Comparison of ENCODE assay signal across 9 cellular contexts in the genomic region with DNA sequence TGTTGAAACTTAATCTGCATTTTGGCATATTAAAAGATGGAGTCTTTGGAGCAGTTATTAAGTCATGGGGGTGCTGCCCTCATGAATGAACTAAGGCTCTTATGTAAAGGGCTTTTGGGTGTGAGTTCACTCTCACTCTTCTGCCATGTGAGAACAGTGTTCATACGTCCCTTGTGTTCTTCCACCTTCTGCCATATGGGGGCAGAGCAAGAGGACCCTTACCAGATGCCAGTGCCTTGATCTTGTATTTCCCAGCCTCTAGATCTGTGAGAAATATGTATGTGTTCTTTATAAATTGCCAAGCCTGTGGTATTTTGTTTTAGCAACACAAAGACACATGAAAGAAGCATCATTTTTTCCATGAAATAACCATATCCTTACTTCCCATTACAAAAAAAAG.
A peak's percentile ranks its signal among the peaks of the same experiment; 100 is the strongest.
DNase-seq lines count a peak whose midpoint lies in the region; ATAC-seq and TF ChIP-seq lines count a peak whose summit lies in the region.
"Had no signal": no experiment of that assay in that cellular context is flagged by ENCODE, and none has a peak within 500 bp of the region (broad histone marks: within the 10 kb centered on the region; RNA-seq: fewer than 3 reads in every experiment).

No MANE protein-coding gene starts in this region.

- TF ChIP-seq CTCF in GM12872 (IDR thresholded peaks at IDR 0.05; ENCODE audit: insufficient read depth, low read depth, low read length) (peak; percentile 49; the same call in 2 of the 3 replicates), kidney epithelial cell (IDR thresholded peaks at IDR 0.05; ENCODE audit: insufficient read depth, low read length, poor library complexity, severe bottlenecking) (peak; percentile 45), uterus (IDR thresholded peaks at IDR 0.05) (no peak)

- TF ChIP-seq POLR2A in uterus (IDR thresholded peaks at IDR 0.05), result no peak

- H3K4me1 ChIP-seq in uterus, result no peaks in the 10 kb centered on the region

- H3K4me3 Mint-ChIP-seq in activated T-cell treated with anti-CD3 and anti-CD28 coated beads, Interleukin-2, amount 50 U/mL, for 4 hours, result no peak overlapping the region

- no peak for DNase-seq in kidney epithelial cell (ENCODE audit: low read depth)
- DNase-seq in activated T-cell treated with anti-CD3 and anti-CD28 coated beads, Interleukin-2, amount 50 U/mL, for 4 hours, result no peak
- DNase-seq in uterus, result no peak
- DNase-seq in activated gamma-delta T cell (lab: John Stamatoyannopoulos, UW), result no peak
- DNase-seq: GDM1 had no signal

- ATAC-seq in HG02870 (IDR thresholded peaks at IDR 0.05; ENCODE audit: unreplicated experiment) (peak; percentile 41), SK-N-SH treated with all-trans-retinoic acid at 6 μM for 48 hours (peak; percentile 61), GM19324 (IDR thresholded peaks at IDR 0.05; ENCODE audit: low FRiP score, unreplicated experiment) (no peak)
- ATAC-seq in activated T-cell treated with anti-CD3 and anti-CD28 coated beads, Interleukin-2, amount 50 U/mL, for 4 hours, result no peak

- no peaks in the 10 kb centered on the region for H3K9me3 Mint-ChIP-seq in activated T-cell treated with anti-CD3 and anti-CD28 coated beads, Interleukin-2, amount 50 U/mL, for 4 hours

- intact Hi-C loops in uterus (cut with DNase I; ENCODE audit: low total_unique reads), result no loop called here

- H3K36me3 ChIP-seq in kidney epithelial cell (ENCODE audit: control insufficient read depth, insufficient read depth, low read length) (no peaks in the 10 kb centered on the region), uterus (no peaks in the 10 kb centered on the region)

- H3K27me3 Mint-ChIP-seq in activated T-cell treated with anti-CD3 and anti-CD28 coated beads, Interleukin-2, amount 50 U/mL, for 4 hours (ENCODE audit: low read depth), result no peaks in the 10 kb centered on the region

- no peaks in the 10 kb centered on the region for H3K9me3 ChIP-seq in uterus

- no peak overlapping the region for H3K27ac ChIP-seq in uterus

- no peak overlapping the region for H3K4me3 ChIP-seq in kidney epithelial cell (ENCODE audit: low read depth, low read length)
- no peak overlapping the region for H3K4me3 ChIP-seq in uterus

- H3K4me1 Mint-ChIP-seq in activated T-cell treated with anti-CD3 and anti-CD28 coated beads, Interleukin-2, amount 50 U/mL, for 4 hours (ENCODE audit: low read depth), result no peaks in the 10 kb centered on the region

- H3K36me3 Mint-ChIP-seq in activated T-cell treated with anti-CD3 and anti-CD28 coated beads, Interleukin-2, amount 50 U/mL, for 4 hours (ENCODE audit: insufficient read depth), result no peaks in the 10 kb centered on the region

- H3K27me3 ChIP-seq in kidney epithelial cell (ENCODE audit: control insufficient read depth, insufficient read depth, low read length) (no peaks in the 10 kb centered on the region), uterus (no peaks in the 10 kb centered on the region)

TF ChIP-seq in SK-N-SH treated with all-trans-retinoic acid at 6 μM for 48 hours, 23 proteins besides CTCF, POLR2A, EP300 and RAD21:
- TF ChIP-seq OSR1 (CRISPR knock-in tag; IDR thresholded peaks at IDR 0.05) (no peak), ZNF70 (CRISPR knock-in tag; IDR thresholded peaks at IDR 0.05) (no peak), RARB (CRISPR knock-in tag; IDR thresholded peaks at IDR 0.05) (no peak), ZFP30 (CRISPR knock-in tag; IDR thresholded peaks at IDR 0.05) (no peak), SNAI2 (CRISPR knock-in tag; IDR thresholded peaks at IDR 0.05) (no peak), ZC3H10 (CRISPR knock-in tag; IDR thresholded peaks at IDR 0.05) (no peak)
- TF ChIP-seq, protein P1, sequence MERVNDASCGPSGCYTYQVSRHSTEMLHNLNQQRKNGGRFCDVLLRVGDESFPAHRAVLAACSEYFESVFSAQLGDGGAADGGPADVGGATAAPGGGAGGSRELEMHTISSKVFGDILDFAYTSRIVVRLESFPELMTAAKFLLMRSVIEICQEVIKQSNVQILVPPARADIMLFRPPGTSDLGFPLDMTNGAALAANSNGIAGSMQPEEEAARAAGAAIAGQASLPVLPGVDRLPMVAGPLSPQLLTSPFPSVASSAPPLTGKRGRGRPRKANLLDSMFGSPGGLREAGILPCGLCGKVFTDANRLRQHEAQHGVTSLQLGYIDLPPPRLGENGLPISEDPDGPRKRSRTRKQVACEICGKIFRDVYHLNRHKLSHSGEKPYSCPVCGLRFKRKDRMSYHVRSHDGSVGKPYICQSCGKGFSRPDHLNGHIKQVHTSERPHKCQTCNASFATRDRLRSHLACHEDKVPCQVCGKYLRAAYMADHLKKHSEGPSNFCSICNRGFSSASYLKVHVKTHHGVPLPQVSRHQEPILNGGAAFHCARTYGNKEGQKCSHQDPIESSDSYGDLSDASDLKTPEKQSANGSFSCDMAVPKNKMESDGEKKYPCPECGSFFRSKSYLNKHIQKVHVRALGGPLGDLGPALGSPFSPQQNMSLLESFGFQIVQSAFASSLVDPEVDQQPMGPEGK (CRISPR knock-in tag; IDR thresholded peaks at IDR 0.05; ENCODE audit: borderline replicate concordance), result no peak
- TF ChIP-seq, protein P2, sequence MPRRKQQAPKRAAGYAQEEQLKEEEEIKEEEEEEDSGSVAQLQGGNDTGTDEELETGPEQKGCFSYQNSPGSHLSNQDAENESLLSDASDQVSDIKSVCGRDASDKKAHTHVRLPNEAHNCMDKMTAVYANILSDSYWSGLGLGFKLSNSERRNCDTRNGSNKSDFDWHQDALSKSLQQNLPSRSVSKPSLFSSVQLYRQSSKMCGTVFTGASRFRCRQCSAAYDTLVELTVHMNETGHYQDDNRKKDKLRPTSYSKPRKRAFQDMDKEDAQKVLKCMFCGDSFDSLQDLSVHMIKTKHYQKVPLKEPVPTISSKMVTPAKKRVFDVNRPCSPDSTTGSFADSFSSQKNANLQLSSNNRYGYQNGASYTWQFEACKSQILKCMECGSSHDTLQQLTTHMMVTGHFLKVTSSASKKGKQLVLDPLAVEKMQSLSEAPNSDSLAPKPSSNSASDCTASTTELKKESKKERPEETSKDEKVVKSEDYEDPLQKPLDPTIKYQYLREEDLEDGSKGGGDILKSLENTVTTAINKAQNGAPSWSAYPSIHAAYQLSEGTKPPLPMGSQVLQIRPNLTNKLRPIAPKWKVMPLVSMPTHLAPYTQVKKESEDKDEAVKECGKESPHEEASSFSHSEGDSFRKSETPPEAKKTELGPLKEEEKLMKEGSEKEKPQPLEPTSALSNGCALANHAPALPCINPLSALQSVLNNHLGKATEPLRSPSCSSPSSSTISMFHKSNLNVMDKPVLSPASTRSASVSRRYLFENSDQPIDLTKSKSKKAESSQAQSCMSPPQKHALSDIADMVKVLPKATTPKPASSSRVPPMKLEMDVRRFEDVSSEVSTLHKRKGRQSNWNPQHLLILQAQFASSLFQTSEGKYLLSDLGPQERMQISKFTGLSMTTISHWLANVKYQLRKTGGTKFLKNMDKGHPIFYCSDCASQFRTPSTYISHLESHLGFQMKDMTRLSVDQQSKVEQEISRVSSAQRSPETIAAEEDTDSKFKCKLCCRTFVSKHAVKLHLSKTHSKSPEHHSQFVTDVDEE (CRISPR knock-in tag; IDR thresholded peaks at IDR 0.05), result no peak
- TF ChIP-seq, protein P3, sequence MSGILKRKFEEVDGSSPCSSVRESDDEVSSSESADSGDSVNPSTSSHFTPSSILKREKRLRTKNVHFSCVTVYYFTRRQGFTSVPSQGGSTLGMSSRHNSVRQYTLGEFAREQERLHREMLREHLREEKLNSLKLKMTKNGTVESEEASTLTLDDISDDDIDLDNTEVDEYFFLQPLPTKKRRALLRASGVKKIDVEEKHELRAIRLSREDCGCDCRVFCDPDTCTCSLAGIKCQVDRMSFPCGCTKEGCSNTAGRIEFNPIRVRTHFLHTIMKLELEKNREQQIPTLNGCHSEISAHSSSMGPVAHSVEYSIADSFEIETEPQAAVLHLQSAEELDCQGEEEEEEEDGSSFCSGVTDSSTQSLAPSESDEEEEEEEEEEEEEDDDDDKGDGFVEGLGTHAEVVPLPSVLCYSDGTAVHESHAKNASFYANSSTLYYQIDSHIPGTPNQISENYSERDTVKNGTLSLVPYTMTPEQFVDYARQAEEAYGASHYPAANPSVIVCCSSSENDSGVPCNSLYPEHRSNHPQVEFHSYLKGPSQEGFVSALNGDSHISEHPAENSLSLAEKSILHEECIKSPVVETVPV (CRISPR knock-in tag; IDR thresholded peaks at IDR 0.05), result no peak

Comparison
In these comparisons a context has a peak if more than half of its experiments do, and no peak if none do; other contexts are left out.
1. CTCF ChIP-seq: peak in GM12872 (single experiment) and kidney epithelial cell (single experiment); none in uterus (0 of 4).
2. ATAC-seq: peak in HG02870 (single experiment) and SK-N-SH treated with all-trans-retinoic acid at 6 μM for 48 hours (single experiment); none in GM19324 (single experiment) and activated T-cell treated with anti-CD3 and anti-CD28 coated beads, Interleukin-2, amount 50 U/mL, for 4 hours (0 of 2).